ENCODE assay signal across 13 cellular contexts in genomic region chr7:104894998-104895850, GRCh38.
A peak's percentile ranks its signal among the peaks of the same experiment; 100 is the strongest.
DNase-seq lines count a peak whose midpoint lies in the region; ATAC-seq and TF ChIP-seq lines count a peak whose summit lies in the region.
"Had no signal": no experiment of that assay in that cellular context is flagged by ENCODE, and none has a peak within 500 bp of the region (broad histone marks: within the 10 kb centered on the region; RNA-seq: fewer than 3 reads in every experiment).

No MANE protein-coding gene starts in this region.

- H3K9me3 Mint-ChIP-seq in osteocyte (ENCODE audit: unreplicated experiment) = no peaks in the 10 kb centered on the region

- ATAC-seq in GM18858 (IDR thresholded peaks at IDR 0.05; ENCODE audit: unreplicated experiment) (peak; percentile 23), GM21737 (IDR thresholded peaks at IDR 0.05; ENCODE audit: unreplicated experiment) (peak; percentile 34), HG03442 (IDR thresholded peaks at IDR 0.05; ENCODE audit: unreplicated experiment) (peak; percentile 34), GM19452 (IDR thresholded peaks at IDR 0.05; ENCODE audit: unreplicated experiment) (no peak)
- ATAC-seq: activated CD4-positive, alpha-beta T cell treated with anti-CD3 and anti-CD28 coated beads for 36 hours; heart left ventricle had no signal

- DNase-seq in globus pallidus (ENCODE audit: low spot score) (peak; percentile 22), osteocyte (ENCODE audit: extremely low spot score, unreplicated experiment) (no peak), GM20000 (ENCODE audit: low spot score) (no peak), NCI-H2227 treated with DMSO at 0.1 percent for 48 hours (lab: John Stamatoyannopoulos, UW) (no peak)
- DNase-seq: activated CD4-positive, alpha-beta T cell treated with anti-CD3 and anti-CD28 coated beads for 36 hours; brain microvascular endothelial cell; heart left ventricle; stimulated activated CD4-positive, alpha-beta T cell treated with anti-CD3 and anti-CD28 coated beads, Interleukin-12 subunit alpha, Interleukin-12 subunit beta, amount 100 ng/mL, for 4 hours; stimulated activated CD8-positive, alpha-beta memory T cell treated with anti-CD3 and anti-CD28 coated beads, Interleukin-4, amount 100 ng/mL, for 48 hours had no signal

- H3K4me3 Mint-ChIP-seq in osteocyte (ENCODE audit: unreplicated experiment) = no peak overlapping the region
- H3K4me3 Mint-ChIP-seq: activated CD4-positive, alpha-beta T cell treated with anti-CD3 and anti-CD28 coated beads for 36 hours had no signal

- no peak overlapping the region for H3K27ac Mint-ChIP-seq in osteocyte (ENCODE audit: unreplicated experiment)
- H3K27ac Mint-ChIP-seq: activated CD4-positive, alpha-beta T cell treated with anti-CD3 and anti-CD28 coated beads for 36 hours had no signal

- H3K27me3 Mint-ChIP-seq in osteocyte (ENCODE audit: unreplicated experiment) = peaks cover 26% of the 10 kb centered on the region

- H3K36me3 Mint-ChIP-seq in osteocyte (ENCODE audit: unreplicated experiment) = no peaks in the 10 kb centered on the region

- TF ChIP-seq CTCF in osteocyte (IDR thresholded peaks at IDR 0.05) = no peak
- no peak for TF ChIP-seq CTCF in GM20000 (IDR thresholded peaks at IDR 0.05; ENCODE audit: extremely low read depth, missing control alignments)

- H3K4me1 Mint-ChIP-seq in osteocyte (ENCODE audit: unreplicated experiment) = no peaks in the 10 kb centered on the region
